ENCODE assay signal across 18 cellular contexts in genomic region chr16:89164436-89164835, GRCh38. TPM values are rescaled to one million over a fixed set of nuclear protein-coding genes. Genes with fewer than 3 reads are reported as not detected.
A peak's percentile ranks its signal among the peaks of the same experiment; 100 is the strongest.
DNase-seq lines count a peak whose midpoint lies in the region; ATAC-seq lines count a peak whose summit lies in the region.
"Had no signal": no experiment of that assay in that cellular context is flagged by ENCODE, and none has a peak within 500 bp of the region (broad histone marks: within the 10 kb centered on the region; RNA-seq: fewer than 3 reads in every experiment).

No MANE protein-coding gene starts in this region.

- H3K18ac ChIP-seq in mesenchymal stem cell (ENCODE audit: low read depth in 1 of 2, low read length in 2 of 2): no peak overlapping the region

- no peak overlapping the region for H2AK5ac ChIP-seq in mesenchymal stem cell (ENCODE audit: low read length, severe bottlenecking)

- peaks cover 0 to 7% (median 0%) of the 10 kb centered on the region in 11 experiments; a peak in 1 of 22 replicates for H4K20me1 ChIP-seq in BLaER1 treated with 17β-estradiol and CSF1 and Interleukin-3, amounts not matched to agents 10 nM and 100 nM

- H3K4ac ChIP-seq in mesenchymal stem cell (ENCODE audit: low read depth in 1 of 2, low read length in 2 of 2): no peak overlapping the region

- peaks cover 13 to 79% (median 74%) of the 10 kb centered on the region in 10 experiments for H3K4me1 ChIP-seq in BLaER1 treated with 17β-estradiol and CSF1 and Interleukin-3, amounts not matched to agents 10 nM and 100 nM
- H3K4me1 ChIP-seq in adipocyte (ENCODE audit: control insufficient read depth, insufficient read depth, low read length) (peaks cover 17% of the 10 kb centered on the region), mesenchymal stem cell (ENCODE audit: control insufficient read depth, insufficient read depth, low read depth, low read length) (peaks cover 8% of the 10 kb centered on the region)

- H3K4me3 ChIP-seq in BLaER1 treated with 17β-estradiol and CSF1 and Interleukin-3, amounts not matched to agents 10 nM and 100 nM: no peak overlapping the region
- H3K4me3 ChIP-seq in adipocyte (ENCODE audit: low read length): no peak overlapping the region
- no peak overlapping the region for H3K4me3 ChIP-seq in mesenchymal stem cell (ENCODE audit: insufficient read depth in 1 of 2, low read depth in 1 of 2, low read length in 2 of 2)
- H3K4me3 ChIP-seq: GM23248, Peyer's patch, SK-N-MC had no signal

- no peaks in the 10 kb centered on the region for H3K79me1 ChIP-seq in mesenchymal stem cell (replicated peaks; ENCODE audit: low read length, poor library complexity, severe bottlenecking)

- no peak overlapping the region for H3K14ac ChIP-seq in mesenchymal stem cell (ENCODE audit: low read length in 2 of 2)

- peaks cover 43% of the 10 kb centered on the region for H3K27me3 Mint-ChIP-seq in stimulated activated memory B cell treated with anti-CD40 and anti-IgM and Interleukin-4, amounts not matched to agents 10 μg/mL and 1 μg/mL and 100 μg/mL, for 72 hours

- H3K23ac ChIP-seq in mesenchymal stem cell (ENCODE audit: low read length in 2 of 2): peak overlapping the region in 1 of 2 experiments; percentile 43

- no peak overlapping the region for H3K4me3 Mint-ChIP-seq in stimulated activated memory B cell treated with anti-CD40 and anti-IgM and Interleukin-4, amounts not matched to agents 10 μg/mL and 1 μg/mL and 100 μg/mL, for 72 hours

- 47% methylated on average over 15 of the region's 15 CpGs for WGBS in mesenchymal stem cell

- DNase-seq in adipocyte (ENCODE audit: low read depth) (no peak), mesenchymal stem cell (no peak), HUDEP-2 (lab: John Stamatoyannopoulos, UW; ENCODE audit: unreplicated experiment in 76 of 76) (no peak), GM19238 (ENCODE audit: insufficient read length, low spot score) (no peak), NCI-H2107 treated with DMSO at 0.1 percent for 48 hours (lab: John Stamatoyannopoulos, UW; ENCODE audit: unreplicated experiment) (no peak)
- DNase-seq: ACHN, DMS 273 treated with DMSO at 0.1 percent for 48 hours, DND-41, GM23248, NCI-H1105, NCI-H1694, NCI-H2081 treated with DMSO at 0.1 percent for 48 hours, Peyer's patch had no signal

- ATAC-seq in stimulated activated memory B cell treated with anti-CD40 and anti-IgM and Interleukin-4, amounts not matched to agents 10 μg/mL and 1 μg/mL and 100 μg/mL, for 72 hours: no peak
- ATAC-seq: HCT116 had no signal

- H2BK5ac ChIP-seq in mesenchymal stem cell (ENCODE audit: low read depth, low read length, poor library complexity, severe bottlenecking): no peak overlapping the region

- no peaks in the 10 kb centered on the region for H3K9me3 ChIP-seq in BLaER1 treated with 17β-estradiol and CSF1 and Interleukin-3, amounts not matched to agents 10 nM and 100 nM (replicated peaks in 1 of 11)
- H3K9me3 ChIP-seq in adipocyte (ENCODE audit: control insufficient read depth, low read length) (no peaks in the 10 kb centered on the region), mesenchymal stem cell (ENCODE audit: control insufficient read depth, low read length) (no peaks in the 10 kb centered on the region)
- H3K9me3 ChIP-seq: Peyer's patch had no signal

- H3K4me1 Mint-ChIP-seq in stimulated activated memory B cell treated with anti-CD40 and anti-IgM and Interleukin-4, amounts not matched to agents 10 μg/mL and 1 μg/mL and 100 μg/mL, for 72 hours: peaks cover 57% of the 10 kb centered on the region

- no peak overlapping the region for H2BK12ac ChIP-seq in mesenchymal stem cell (ENCODE audit: low read length in 2 of 2)

- H3K9me3 Mint-ChIP-seq in stimulated activated memory B cell treated with anti-CD40 and anti-IgM and Interleukin-4, amounts not matched to agents 10 μg/mL and 1 μg/mL and 100 μg/mL, for 72 hours: no peaks in the 10 kb centered on the region

- no peak overlapping the region for H4K91ac ChIP-seq in mesenchymal stem cell (ENCODE audit: low read length)

- H3K36me3 Mint-ChIP-seq in stimulated activated memory B cell treated with anti-CD40 and anti-IgM and Interleukin-4, amounts not matched to agents 10 μg/mL and 1 μg/mL and 100 μg/mL, for 72 hours: no peaks in the 10 kb centered on the region

- H3K27ac Mint-ChIP-seq in stimulated activated memory B cell treated with anti-CD40 and anti-IgM and Interleukin-4, amounts not matched to agents 10 μg/mL and 1 μg/mL and 100 μg/mL, for 72 hours: peak overlapping the region; percentile 50

- peak overlapping the region; percentile 55 for H4K8ac ChIP-seq in mesenchymal stem cell (ENCODE audit: low read length)

- no peaks in the 10 kb centered on the region for H3K36me3 ChIP-seq in BLaER1 treated with 17β-estradiol and CSF1 and Interleukin-3, amounts not matched to agents 10 nM and 100 nM
- H3K36me3 ChIP-seq in adipocyte (ENCODE audit: control insufficient read depth, insufficient read depth, low read length, severe bottlenecking): no peaks in the 10 kb centered on the region
- no peaks in the 10 kb centered on the region for H3K36me3 ChIP-seq in mesenchymal stem cell (ENCODE audit: control insufficient read depth in 1 of 2, insufficient read depth in 2 of 2, low read depth in 1 of 2, low read length in 2 of 2)
- H3K36me3 ChIP-seq: Peyer's patch had no signal

- H3K27me3 ChIP-seq in BLaER1 treated with 17β-estradiol and CSF1 and Interleukin-3, amounts not matched to agents 10 nM and 100 nM: peaks cover 0 to 6% (median 0%) of the 10 kb centered on the region in 11 experiments; a peak in 6 of 22 replicates
- H3K27me3 ChIP-seq in adipocyte (replicated peaks; ENCODE audit: control insufficient read depth, insufficient read depth, low read length) (peaks cover 40% of the 10 kb centered on the region), mesenchymal stem cell (ENCODE audit: control insufficient read depth in 1 of 2, insufficient read depth in 1 of 2, low read length in 2 of 2) (peaks cover 9 to 56% of the 10 kb centered on the region in 2 experiments)
- H3K27me3 ChIP-seq: Peyer's patch had no signal

- H3K9ac ChIP-seq in BLaER1 treated with 17β-estradiol and CSF1 and Interleukin-3, amounts not matched to agents 10 nM and 100 nM: peak overlapping the region in 2 of 11 experiments; percentile 3 to 39; a peak in 2 of 22 replicates
- H3K9ac ChIP-seq in adipocyte (ENCODE audit: low read length): peak overlapping the region; percentile 34
- H3K9ac ChIP-seq in mesenchymal stem cell (ENCODE audit: low read length): peak overlapping the region; percentile 36
- H3K9ac ChIP-seq: GM23248 had no signal

- no peak overlapping the region for H2AFZ ChIP-seq in mesenchymal stem cell (ENCODE audit: low read depth, low read length)
- H2AFZ ChIP-seq: GM23248 had no signal

- H3K4me2 ChIP-seq in BLaER1 treated with 17β-estradiol and CSF1 and Interleukin-3, amounts not matched to agents 10 nM and 100 nM: peak overlapping the region in 8 of 11 experiments; percentile 9 to 79 (median 62); a peak in 12 of 22 replicates
- no peak overlapping the region for H3K4me2 ChIP-seq in mesenchymal stem cell (ENCODE audit: low read length, poor library complexity, severe bottlenecking)

- H2BK15ac ChIP-seq in mesenchymal stem cell (ENCODE audit: low read depth, poor library complexity, severe bottlenecking): no peak overlapping the region

- no peak overlapping the region for H2BK120ac ChIP-seq in mesenchymal stem cell (ENCODE audit: low read depth, low read length)

- no peak overlapping the region for H3K27ac ChIP-seq in BLaER1 treated with 17β-estradiol and CSF1 and Interleukin-3, amounts not matched to agents 10 nM and 100 nM
- no peak overlapping the region for H3K27ac ChIP-seq in mesenchymal stem cell (ENCODE audit: low read length, poor library complexity, severe bottlenecking)
- H3K27ac ChIP-seq: GM23248, HL-60, Peyer's patch, SK-N-MC had no signal

RNA-seq across cellular contexts. Expression of gene CDH15, which starts 7.1 kb away (rescaled TPM):
- polyA plus RNA-seq in mesenchymal stem cell (2013, experiment 1 of 2): 0.43 TPM
- 0.37 TPM for polyA plus RNA-seq in mesenchymal stem cell (2013, experiment 2 of 2)

RNA-seq across cellular contexts. Expression of gene SLC22A31, which starts 35.9 kb away (rescaled TPM):
- polyA plus RNA-seq in mesenchymal stem cell (2013, experiment 1 of 2): 0.99 TPM
- 1.00 TPM for polyA plus RNA-seq in mesenchymal stem cell (2013, experiment 2 of 2)
- polyA plus RNA-seq: GM23248 had no signal

RNA-seq across cellular contexts. Expression of gene ZNF778, which starts 53.1 kb away (rescaled TPM):
- polyA plus RNA-seq in mesenchymal stem cell (2013, experiment 1 of 2): 3.8 TPM
- polyA plus RNA-seq in mesenchymal stem cell (2013, experiment 2 of 2): 4.3 TPM
